26 cellular contexts compared by ENCODE assay signal in genomic region chr2:204754898-204755297, GRCh38.
"Had no signal": no experiment of that assay in that cellular context is flagged by ENCODE, and none has a peak within 500 bp of the region (broad histone marks: within the 10 kb centered on the region; RNA-seq: fewer than 3 reads in every experiment).

No MANE protein-coding gene starts in this region.

- H3K4me1 Mint-ChIP-seq: endodermal cell, mesothelial cell of epicardium, naive B cell had no signal

- H3K27me3 Mint-ChIP-seq: dendritic cell treated with granulocyte-macrophage colony-stimulating factor and Interleukin-4, amounts not matched to agents 40 ng/mL and 50 ng/mL, for 4 days; effector memory CD8-positive, alpha-beta T cell; naive B cell had no signal

- H3K36me3 Mint-ChIP-seq: mesothelial cell of epicardium, naive B cell had no signal

- H3K36me3 ChIP-seq: colonic mucosa, esophagus squamous epithelium, gastrocnemius medialis, heart right ventricle, left lung, lower lobe of right lung had no signal

- H3K4me3 Mint-ChIP-seq: dendritic cell treated with granulocyte-macrophage colony-stimulating factor and Interleukin-4, amounts not matched to agents 40 ng/mL and 50 ng/mL, for 4 days; effector memory CD8-positive, alpha-beta T cell; endodermal cell; mesothelial cell of epicardium; naive B cell had no signal

- H3K27ac Mint-ChIP-seq: dendritic cell treated with granulocyte-macrophage colony-stimulating factor and Interleukin-4, amounts not matched to agents 40 ng/mL and 50 ng/mL, for 4 days; effector memory CD8-positive, alpha-beta T cell; endodermal cell; mesothelial cell of epicardium; naive B cell had no signal

- FAIRE-seq: endometrium, keratinocyte had no signal

- H3K4me1 ChIP-seq: colonic mucosa, esophagus squamous epithelium, gastrocnemius medialis, heart right ventricle, left lung, lower lobe of right lung had no signal

- ATAC-seq: effector memory CD8-positive, alpha-beta T cell; esophagus mucosa; gastrocnemius medialis; heart right ventricle; left cardiac atrium; left lung; left ventricle myocardium superior; lower lobe of right lung; mucosa of descending colon had no signal

- H3K27me3 ChIP-seq: colonic mucosa, esophagus squamous epithelium, gastrocnemius medialis, heart right ventricle, left lung had no signal

- H3K4me3 ChIP-seq: colonic mucosa, esophagus squamous epithelium, gastrocnemius medialis, heart right ventricle, left lung, lower lobe of right lung, mucosa of descending colon had no signal

- H3K9me3 Mint-ChIP-seq: dendritic cell treated with granulocyte-macrophage colony-stimulating factor and Interleukin-4, amounts not matched to agents 40 ng/mL and 50 ng/mL, for 4 days; effector memory CD8-positive, alpha-beta T cell; endodermal cell; mesothelial cell of epicardium had no signal

- DNase-seq: colonic mucosa; cortex of kidney; effector CD8-positive, alpha-beta T cell; effector memory CD8-positive, alpha-beta T cell; endodermal cell; erythroblast; esophagus squamous epithelium; foreskin fibroblast; foreskin melanocyte; gastrocnemius medialis; glutamatergic neuron; head of caudate nucleus; heart right ventricle; hippocampal formation; left cardiac atrium; left lung; left ventricle myocardium superior; lower lobe of right lung; mesenchymal stem cell; mucosa of descending colon; naive B cell had no signal

- H3K9me3 ChIP-seq: colonic mucosa, esophagus squamous epithelium, gastrocnemius medialis, heart right ventricle, lower lobe of right lung, mucosa of descending colon had no signal

- H3K27ac ChIP-seq: colonic mucosa, esophagus squamous epithelium, gastrocnemius medialis, heart right ventricle, left lung, lower lobe of right lung had no signal
